Comparison of ENCODE assay signal across 24 cellular contexts in the genomic region with DNA sequence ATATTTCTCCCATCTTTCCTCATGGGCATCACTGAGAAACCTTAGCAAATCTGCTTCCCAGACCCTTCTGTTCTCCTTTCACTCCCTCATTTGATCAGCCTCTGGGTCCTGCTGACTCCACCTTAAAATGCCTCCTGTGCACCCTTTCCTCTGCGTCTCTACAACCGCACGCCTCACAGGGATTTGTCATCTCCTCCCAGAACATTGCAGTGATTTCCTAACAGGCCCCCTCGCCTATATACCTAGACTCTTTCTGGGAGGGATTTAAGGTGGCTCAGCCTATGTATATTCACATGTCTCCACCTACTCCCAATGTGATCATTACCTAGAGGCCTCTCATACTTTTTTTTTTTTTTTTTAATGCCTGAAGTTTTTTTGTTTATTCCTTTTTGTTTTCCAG.
"Had no signal": no experiment of that assay in that cellular context is flagged by ENCODE, and none has a peak within 500 bp of the region (broad histone marks: within the 10 kb centered on the region; RNA-seq: fewer than 3 reads in every experiment).

No MANE protein-coding gene starts in this region.

- H3K36me3 ChIP-seq: adrenal gland, ascending aorta, brain microvascular endothelial cell, esophagus squamous epithelium, heart right ventricle, left ventricle myocardium inferior, right atrium auricular region, spleen, tibial nerve had no signal

- H3K27ac ChIP-seq: adrenal gland, ascending aorta, brain microvascular endothelial cell, epithelial cell of prostate, esophagus squamous epithelium, heart right ventricle, left ventricle myocardium inferior, right atrium auricular region, spleen, tibial nerve had no signal

- H3K4me3 ChIP-seq: adrenal gland, ascending aorta, esophagus squamous epithelium, heart right ventricle, left ventricle myocardium inferior, lung, right atrium auricular region, spleen, tibial nerve had no signal

- ATAC-seq: activated T-cell treated with anti-CD3 and anti-CD28 coated beads, Interleukin-2, amount 50 U/mL, for 4 hours; activated T-helper 17 cell treated with anti-CD3 and anti-CD28 coated beads, Interleukin-2, amount 50 U/mL, for 72 hours; heart right ventricle; naive thymus-derived CD4-positive, alpha-beta T cell had no signal

- DNase-seq: activated CD4-positive, alpha-beta T cell treated with anti-CD3 and anti-CD28 coated beads for 48 hours; activated CD4-positive, alpha-beta T cell treated with anti-CD3 and anti-CD28 coated beads, Interleukin-2, amount 50 U/mL, for 48 hours; activated CD4-positive, CD25-positive, alpha-beta regulatory T cell; activated gamma-delta T cell treated with Interleukin-2 at 50 U/mL for 16 hours; activated T-cell treated with anti-CD3 and anti-CD28 coated beads, Interleukin-2, amount 50 U/mL, for 4 hours; adrenal gland; brain microvascular endothelial cell; central memory CD4-positive, alpha-beta T cell; effector CD4-positive, alpha-beta T cell; esophagus squamous epithelium; foreskin melanocyte; heart right ventricle; left ventricle myocardium inferior; naive thymus-derived CD4-positive, alpha-beta T cell; spleen; stimulated activated CD4-positive, alpha-beta T cell treated with anti-CD3 and anti-CD28 coated beads, Interleukin-2, amount 100 ng/mL, for 48 hours; stimulated activated naive CD4-positive, alpha-beta T cell treated with Interleukin-2 at 50 U/mL for 16 hours; T-helper 1 cell had no signal

- H3K9me3 ChIP-seq: adrenal gland, ascending aorta, esophagus squamous epithelium, heart right ventricle, left ventricle myocardium inferior, right atrium auricular region, spleen, tibial nerve had no signal

- H3K4me1 ChIP-seq: adrenal gland had no signal

- H3K27me3 ChIP-seq: adrenal gland, ascending aorta, brain microvascular endothelial cell, esophagus squamous epithelium, heart right ventricle, right atrium auricular region, spleen, tibial nerve had no signal
